ENCODE assay signal across 10 cellular contexts in genomic region chr20:38725458-38725958, GRCh38. TPM values are rescaled to one million over a fixed set of nuclear protein-coding genes. Genes with fewer than 3 reads are reported as not detected.
DNase-seq lines count a peak whose midpoint lies in the region; ATAC-seq and TF ChIP-seq lines count a peak whose summit lies in the region.
"Had no signal": no experiment of that assay in that cellular context is flagged by ENCODE, and none has a peak within 500 bp of the region (broad histone marks: within the 10 kb centered on the region; RNA-seq: fewer than 3 reads in every experiment).

No MANE protein-coding gene starts in this region.

- no peaks in the 10 kb centered on the region for H3K79me2 ChIP-seq in osteoblast (ENCODE audit: insufficient read depth, low read length)

- intact Hi-C loops in esophagus squamous epithelium (cut with DNase I) = no loop called here

- no peak overlapping the region for H3K4me2 ChIP-seq in osteoblast (ENCODE audit: insufficient read depth, low read length)

- peak overlapping the region; percentile 19 for H3K4me3 Mint-ChIP-seq in activated T-cell treated with anti-CD3 and anti-CD28 coated beads, Interleukin-2, amount 50 U/mL, for 4 hours
- H3K4me3 Mint-ChIP-seq in activated T-cell treated with anti-CD3 and anti-CD28 coated beads, Interleukin-2, amount 50 U/mL, for 24 hours = no peak overlapping the region
- H3K4me3 Mint-ChIP-seq in IgD-negative memory B cell = peak overlapping the region; percentile 15 to 91 (median 73)

- H3K27ac Mint-ChIP-seq in activated T-cell treated with anti-CD3 and anti-CD28 coated beads, Interleukin-2, amount 50 U/mL, for 24 hours = no peak overlapping the region
- H3K27ac Mint-ChIP-seq in IgD-negative memory B cell = peak overlapping the region; percentile 71 to 87 (median 79)

- no peak overlapping the region for H2AFZ ChIP-seq in osteoblast (ENCODE audit: low read length)

- H3K4me1 ChIP-seq in osteoblast (ENCODE audit: insufficient read depth, low read length) (no peaks in the 10 kb centered on the region), esophagus squamous epithelium (peaks cover 14 to 76% (median 16%) of the 10 kb centered on the region in 3 donors)

- H3K9me3 ChIP-seq in osteoblast (ENCODE audit: low read depth, low read length) (no peaks in the 10 kb centered on the region), esophagus squamous epithelium (no peaks in the 10 kb centered on the region)

- ATAC-seq in activated T-cell treated with anti-CD3 and anti-CD28 coated beads, Interleukin-2, amount 50 U/mL, for 4 hours = no peak

- H4K20me1 ChIP-seq in osteoblast (ENCODE audit: insufficient read depth, low read length) = peaks cover 3% of the 10 kb centered on the region

- peak overlapping the region; percentile 67 for H3K27ac ChIP-seq in caudate nucleus (ENCODE audit: low read depth, low read length)
- H3K27ac ChIP-seq in osteoblast (ENCODE audit: low read depth, low read length) = no peak overlapping the region
- no peak overlapping the region for H3K27ac ChIP-seq in esophagus squamous epithelium

- H3K4me3 ChIP-seq in osteoblast (ENCODE audit: insufficient read depth, low read length) = no peak overlapping the region
- no peak overlapping the region for H3K4me3 ChIP-seq in esophagus squamous epithelium

- H3K27me3 Mint-ChIP-seq in activated T-cell treated with anti-CD3 and anti-CD28 coated beads, Interleukin-2, amount 50 U/mL, for 4 hours (ENCODE audit: low read depth) = peaks cover 93% of the 10 kb centered on the region
- peaks cover 93% of the 10 kb centered on the region for H3K27me3 Mint-ChIP-seq in activated T-cell treated with anti-CD3 and anti-CD28 coated beads, Interleukin-2, amount 50 U/mL, for 24 hours
- H3K27me3 Mint-ChIP-seq in IgD-negative memory B cell = peaks cover 90% of the 10 kb centered on the region

- no peaks in the 10 kb centered on the region for H3K36me3 Mint-ChIP-seq in activated T-cell treated with anti-CD3 and anti-CD28 coated beads, Interleukin-2, amount 50 U/mL, for 4 hours (ENCODE audit: insufficient read depth)
- H3K36me3 Mint-ChIP-seq in activated T-cell treated with anti-CD3 and anti-CD28 coated beads, Interleukin-2, amount 50 U/mL, for 24 hours (ENCODE audit: low read depth) = no peaks in the 10 kb centered on the region
- H3K36me3 Mint-ChIP-seq in IgD-negative memory B cell = peaks cover 8% of the 10 kb centered on the region

- TF ChIP-seq CTCF in osteoblast (IDR thresholded peaks at IDR 0.05; ENCODE audit: extremely low read depth, low read depth, low read length) = no peak
- no peak for TF ChIP-seq CTCF in esophagus squamous epithelium (IDR thresholded peaks at IDR 0.05)

- H3K36me3 ChIP-seq in osteoblast (ENCODE audit: insufficient read depth, low read length) (no peaks in the 10 kb centered on the region), esophagus squamous epithelium (no peaks in the 10 kb centered on the region)

- 2 to 4% methylated on average over 17 of the region's 22 CpGs for WGBS in esophagus squamous epithelium, 2 donors

- H3K27me3 ChIP-seq in osteoblast (ENCODE audit: insufficient read depth, low read length) (peaks cover 97% of the 10 kb centered on the region), esophagus squamous epithelium (peaks cover 57 to 100% (median 66%) of the 10 kb centered on the region in 4 donors)

- H3K9me3 Mint-ChIP-seq in activated T-cell treated with anti-CD3 and anti-CD28 coated beads, Interleukin-2, amount 50 U/mL, for 4 hours = no peaks in the 10 kb centered on the region
- no peaks in the 10 kb centered on the region for H3K9me3 Mint-ChIP-seq in activated T-cell treated with anti-CD3 and anti-CD28 coated beads, Interleukin-2, amount 50 U/mL, for 24 hours
- H3K9me3 Mint-ChIP-seq in IgD-negative memory B cell = peaks cover 0 to 15% (median 2%) of the 10 kb centered on the region in 3 donors

- DNase-seq in activated T-cell treated with anti-CD3 and anti-CD28 coated beads, Interleukin-2, amount 50 U/mL, for 4 hours = no peak
- DNase-seq in activated T-cell treated with anti-CD3 and anti-CD28 coated beads, Interleukin-2, amount 50 U/mL, for 24 hours = no peak
- DNase-seq in caudate nucleus (lab: John Stamatoyannopoulos, UW) = peak in 33 of 61 donors; percentile 9 to 82 (median 40)
- DNase-seq in osteoblast (ENCODE audit: insufficient read length, low spot score, missing footprints) = peak; percentile 88
- DNase-seq in esophagus squamous epithelium (lab: John Stamatoyannopoulos, UW) = no peak
- no peak for DNase-seq in SW 1271 (lab: John Stamatoyannopoulos, UW)
- no peak for DNase-seq in superior temporal gyrus (ENCODE audit: extremely low spot score)
- DNase-seq: mammary epithelial cell had no signal

- H3K4me1 Mint-ChIP-seq in activated T-cell treated with anti-CD3 and anti-CD28 coated beads, Interleukin-2, amount 50 U/mL, for 4 hours (ENCODE audit: low read depth) = peaks cover 56% of the 10 kb centered on the region
- peaks cover 59% of the 10 kb centered on the region for H3K4me1 Mint-ChIP-seq in activated T-cell treated with anti-CD3 and anti-CD28 coated beads, Interleukin-2, amount 50 U/mL, for 24 hours (ENCODE audit: low read depth)
- H3K4me1 Mint-ChIP-seq in IgD-negative memory B cell = peaks cover 40 to 42% (median 42%) of the 10 kb centered on the region in 3 donors

- TF ChIP-seq POLR2A in esophagus squamous epithelium (IDR thresholded peaks at IDR 0.05) = no peak

RNA-seq across cellular contexts. Expression of gene SLC32A1, which starts 1.2 kb away (rescaled TPM):
- total RNA-seq in activated T-cell treated with anti-CD3 and anti-CD28 coated beads, Interleukin-2, amount 50 U/mL, for 4 hours = not detected
- polyA plus RNA-seq in IgD-negative memory B cell = not detected
- not detected in 2 replicates for total RNA-seq in osteoblast
- total RNA-seq in esophagus squamous epithelium = not detected
- total RNA-seq: mammary epithelial cell, posterior vena cava had no signal
- polyA plus RNA-seq: mammary epithelial cell had no signal

RNA-seq across cellular contexts. Expression of gene ACTR5, which starts 22.8 kb away (rescaled TPM):
- 10 to 100 TPM; 20.1 to 23.0 (median 21.1) TPM for total RNA-seq in activated T-cell treated with anti-CD3 and anti-CD28 coated beads, Interleukin-2, amount 50 U/mL, for 4 hours
- polyA plus RNA-seq in IgD-negative memory B cell = 12.5 TPM
- 5.8 and 6.2 TPM in 2 replicates for total RNA-seq in osteoblast
- 10 to 100 TPM in 1 of 4 donors, 1 to 10 TPM in 3; 7.0 to 12.2 (median 8.9) TPM for total RNA-seq in esophagus squamous epithelium

Comparison
In these comparisons a context has a peak if more than half of its experiments do, and no peak if none do; other contexts are left out.
1. DNase-seq: peak in caudate nucleus (33 of 61) and osteoblast (single experiment); none in activated T-cell treated with anti-CD3 and anti-CD28 coated beads, Interleukin-2, amount 50 U/mL, for 4 hours (single experiment), activated T-cell treated with anti-CD3 and anti-CD28 coated beads, Interleukin-2, amount 50 U/mL, for 24 hours (single experiment), esophagus squamous epithelium (single experiment), SW 1271 (0 of 2) and superior temporal gyrus (single experiment).